19 cellular contexts compared by ENCODE assay signal in genomic region chr18:37516361-37516853, GRCh38. TPM values are rescaled to one million over a fixed set of nuclear protein-coding genes. Genes with fewer than 3 reads are reported as not detected.
"Had no signal": no experiment of that assay in that cellular context is flagged by ENCODE, and none has a peak within 500 bp of the region (broad histone marks: within the 10 kb centered on the region; RNA-seq: fewer than 3 reads in every experiment).

No MANE protein-coding gene starts in this region.

- DNase-seq: effector CD4-positive, alpha-beta T cell; endodermal cell; erythroblast; foreskin keratinocyte; hippocampal formation; left colon; mesendoderm; mucosa of descending colon; naive thymus-derived CD8-positive, alpha-beta T cell; ovary; right cardiac atrium; small intestine; stimulated activated CD4-positive, alpha-beta T cell treated with anti-CD3 and anti-CD28 coated beads, Interleukin-12 subunit alpha, Interleukin-12 subunit beta, amount 100 ng/mL, for 4 hours; stimulated activated naive CD4-positive, alpha-beta T cell; stomach; trophoblast cell had no signal

- ATAC-seq: foreskin keratinocyte; left colon; mucosa of descending colon; naive thymus-derived CD8-positive, alpha-beta T cell; right cardiac atrium had no signal

- H3K9me3 ChIP-seq: mucosa of descending colon, ovary, stomach, thoracic aorta had no signal

- H3K4me1 ChIP-seq: foreskin keratinocyte, stomach had no signal

- H3K27ac ChIP-seq: coronary artery, foreskin keratinocyte, ovary, stomach, thoracic aorta had no signal

- H3K36me3 ChIP-seq: ovary, stomach, thoracic aorta had no signal

- H3K4me3 ChIP-seq: coronary artery, mucosa of descending colon, ovary, stomach, thoracic aorta had no signal

- H3K27me3 ChIP-seq: ovary had no signal

RNA-seq across cellular contexts. Expression of gene CELF4, which starts 49.2 kb away (rescaled TPM):
- polyA plus RNA-seq: endothelial cell of umbilical vein, foreskin keratinocyte had no signal
